In genomic region chr13:114151565-114152284, GRCh38 we compare ENCODE assay signal across 10 cellular contexts. TPM values are rescaled to one million over a fixed set of nuclear protein-coding genes. Genes with fewer than 3 reads are reported as not detected.
DNase-seq lines count a peak whose midpoint lies in the region; ATAC-seq, FAIRE-seq and TF ChIP-seq lines count a peak whose summit lies in the region.
"Had no signal": no experiment of that assay in that cellular context is flagged by ENCODE, and none has a peak within 500 bp of the region (broad histone marks: within the 10 kb centered on the region; RNA-seq: fewer than 3 reads in every experiment).

No MANE protein-coding gene starts in this region.

- H3K4me1 ChIP-seq in colonic mucosa: no peaks in the 10 kb centered on the region

- intact Hi-C loops in colonic mucosa (cut with DNase I): no loop called here

- no peak overlapping the region for H3K4me3 ChIP-seq in colonic mucosa
- H3K4me3 ChIP-seq: pancreas had no signal

- peak; percentile 96 for DNase-seq in HT-29 (ENCODE audit: low spot score)
- peak; percentile 44 for DNase-seq in RKO (ENCODE audit: low spot score)
- peak; percentile 93 for DNase-seq in colonic mucosa
- DNase-seq in stimulated activated CD4-positive, alpha-beta T cell treated with anti-CD3 and anti-CD28 coated beads, Interleukin-2, amount 100 ng/mL, for 24 hours: peak; percentile 17 to 56
- DNase-seq in HuH-7 (ENCODE audit: low spot score): no peak
- no peak for DNase-seq in RCC 7860 (ENCODE audit: low spot score)
- DNase-seq in KBM-7: no peak
- DNase-seq: effector CD8-positive, alpha-beta T cell had no signal

- no peak for TF ChIP-seq CTCF in colonic mucosa (IDR thresholded peaks at IDR 0.05)

- peak overlapping the region; percentile 46 to 79 for H3K9ac ChIP-seq in colonic mucosa (ENCODE audit: low read depth in 2 of 2, low read length in 2 of 2)

- no peak for ATAC-seq in HG02610 (IDR thresholded peaks at IDR 0.05; ENCODE audit: unreplicated experiment)

- H3K9me3 ChIP-seq in colonic mucosa: no peaks in the 10 kb centered on the region
- H3K9me3 ChIP-seq: pancreas had no signal

- H3K27me3 ChIP-seq in colonic mucosa: no peaks in the 10 kb centered on the region
- H3K27me3 ChIP-seq: pancreas had no signal

- in situ Hi-C loops in KBM-7 (cut with MboI; ENCODE audit: low pct_unique_long_range_greater_than_20kb, low sequenced_read_pairs): no loop called here

- peak overlapping the region; percentile 38 for H3K27ac ChIP-seq in colonic mucosa
- H3K27ac ChIP-seq: pancreas had no signal

- no peaks in the 10 kb centered on the region for H3K36me3 ChIP-seq in colonic mucosa
- H3K36me3 ChIP-seq: pancreas had no signal

- no peak for FAIRE-seq in RCC 7860 (lab: Jason Lieb, UNC)
- FAIRE-seq: pancreas had no signal

RNA-seq across cellular contexts. Expression of gene RASA3, which starts 19.3 kb away (rescaled TPM):
- total RNA-seq in HT-29 (2014; rRNA removed; shearing (Covaris generic)): 24.9 and 25.1 TPM in 2 replicates
- 1 to 10 TPM; 4.4 to 7.2 TPM for total RNA-seq in colonic mucosa

RNA-seq across cellular contexts. Expression of gene CFAP97D2, which starts 27.3 kb away (rescaled TPM):
- total RNA-seq in HT-29 (2014; rRNA removed; shearing (Covaris generic)): not detected in 2 replicates
- not detected for total RNA-seq in colonic mucosa

Comparison
In these comparisons a context has a peak if more than half of its experiments do, and no peak if none do; other contexts are left out.
1. DNase-seq: peak in HT-29 (single experiment), RKO (single experiment), colonic mucosa (single experiment) and stimulated activated CD4-positive, alpha-beta T cell treated with anti-CD3 and anti-CD28 coated beads, Interleukin-2, amount 100 ng/mL, for 24 hours (2 of 2); none in HuH-7 (single experiment), RCC 7860 (single experiment) and KBM-7 (single experiment).